ENCODE assay signal across 20 cellular contexts in the genomic region with DNA sequence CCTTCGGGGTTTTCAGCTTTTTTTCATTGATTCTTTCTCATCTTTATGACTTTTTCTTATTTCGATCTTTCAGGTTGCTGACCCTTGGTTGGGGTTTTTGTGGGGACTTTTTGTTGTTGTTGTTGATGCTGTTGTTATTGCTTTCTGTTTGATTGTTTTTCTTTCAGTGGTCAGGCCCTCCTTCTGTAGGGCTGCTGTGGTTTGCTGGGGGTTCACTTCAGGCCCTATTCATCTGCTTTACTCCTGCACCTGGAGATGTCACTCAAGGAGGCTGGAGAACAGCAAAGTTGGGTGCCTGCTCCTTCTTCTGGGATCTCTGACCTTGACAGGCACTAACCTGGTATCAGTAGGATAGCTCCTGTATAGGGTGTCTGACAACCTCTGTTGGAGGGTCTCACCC.
"Had no signal": no experiment of that assay in that cellular context is flagged by ENCODE, and none has a peak within 500 bp of the region (broad histone marks: within the 10 kb centered on the region; RNA-seq: fewer than 3 reads in every experiment).

No MANE protein-coding gene starts in this region.

- ATAC-seq: activated CD8-positive, alpha-beta T cell treated with anti-CD3 and anti-CD28 coated beads, Interleukin-2, amount 10 ng/mL, durations not matched to agents 7 days and 5 days; PC-3; T-helper 17 cell; WTC11 had no signal

- H3K27ac ChIP-seq: breast epithelium had no signal

- H3K4me1 ChIP-seq: breast epithelium had no signal

- H3K9me3 ChIP-seq: breast epithelium had no signal

- H3K27me3 ChIP-seq: breast epithelium had no signal

- H3K4me3 ChIP-seq: breast epithelium had no signal

- DNase-seq: activated CD4-positive, alpha-beta T cell treated with anti-CD3 and anti-CD28 coated beads for 48 hours; activated CD4-positive, alpha-beta T cell treated with anti-CD3 and anti-CD28 coated beads, Interleukin-2, amount 50 U/mL, for 4 hours; activated CD4-positive, CD25-positive, alpha-beta regulatory T cell treated with anti-CD3 and anti-CD28 coated beads, Interleukin-2, amount 50 U/mL, for 72 hours; activated CD8-positive, alpha-beta memory T cell treated with anti-CD3 and anti-CD28 coated beads, Interleukin-2, amount 50 U/mL, for 48 hours; activated CD8-positive, alpha-beta T cell treated with anti-CD3 and anti-CD28 coated beads, Interleukin-2, amount 10 ng/mL, durations not matched to agents 7 days and 5 days; activated T-cell treated with anti-CD3 and anti-CD28 coated beads, Interleukin-2, amount 50 U/mL, for 1 hour; aorta; MM.1S; NCI-H1105; NCI-H1436 treated with DMSO at 0.1 percent for 48 hours; NCI-H187 treated with DMSO at 0.1 percent for 48 hours; NCI-H2081 treated with DMSO at 0.1 percent for 48 hours; NCI-H446; NCI-H524; PC-3; SHP77; T-helper 17 cell; T-helper 9 cell had no signal

- H3K36me3 ChIP-seq: breast epithelium had no signal
